ENCODE assay signal across 1 cellular context in genomic region chr9:128829477-128830251, GRCh38.
TF ChIP-seq lines count a peak whose summit lies in the region.

Gene SPOUT1, minus strand, starts transcription at chr9:128829794. Its CDS starts 14 bp downstream, at chr9:128829780.

TF ChIP-seq in A549, 52 proteins besides CTCF, POLR2A, EP300 and RAD21 (continued from another document):
- TF ChIP-seq REST (IDR thresholded peaks at IDR 0.05) (no peak), ZC3H11A (IDR thresholded peaks at IDR 0.05) (no peak), RARB (CRISPR knock-in tag; IDR thresholded peaks at IDR 0.05) (no peak), FOSB (CRISPR knock-in tag; IDR thresholded peaks at IDR 0.05) (no peak), MYC (IDR thresholded peaks at IDR 0.05; ENCODE audit: borderline replicate concordance, low read length) (no peak), CHD4 (IDR thresholded peaks at IDR 0.05; ENCODE audit: borderline replicate concordance) (no peak), CHD2 (IDR thresholded peaks at IDR 0.05; ENCODE audit: low read length, partially characterized antibody) (no peak), MAFK (IDR thresholded peaks at IDR 0.05; ENCODE audit: partially characterized antibody) (no peak), MAX (IDR thresholded peaks at IDR 0.05) (peak; percentile 86), FOSL2 (IDR thresholded peaks at IDR 0.05) (no peak), FOSL2 (CRISPR knock-in tag; IDR thresholded peaks at IDR 0.05) (no peak), ZSCAN20 (CRISPR knock-in tag; IDR thresholded peaks at IDR 0.05) (no peak), PBX3 (IDR thresholded peaks at IDR 0.05) (no peak), EHF (CRISPR knock-in tag; IDR thresholded peaks at IDR 0.05) (no peak), RCOR1 (IDR thresholded peaks at IDR 0.05; ENCODE audit: low read depth, low read length) (no peak), TP53 (CRISPR knock-in tag; IDR thresholded peaks at IDR 0.05) (no peak), HMGXB4 (CRISPR knock-in tag; IDR thresholded peaks at IDR 0.05; ENCODE audit: borderline replicate concordance) (no peak)
